In genomic region chr5:14250094-14250777, GRCh38 we compare ENCODE assay signal across 1 cellular context.
TF ChIP-seq lines count a peak whose summit lies in the region.

No MANE protein-coding gene starts in this region.

TF ChIP-seq in HepG2, 621 proteins besides CTCF, POLR2A, EP300 and RAD21 (continued from another document):
- TF ChIP-seq ATF4 (CRISPR knock-in tag; IDR thresholded peaks at IDR 0.05) (peak in 1 of 2 experiments; percentile 86; a peak in 2 of 4 replicates), HOXA3 (CRISPR knock-in tag; IDR thresholded peaks at IDR 0.05) (peak; percentile 70; the same call in 1 of the 2 replicates), NFE2L1 (CRISPR knock-in tag; IDR thresholded peaks at IDR 0.05; ENCODE audit: borderline replicate concordance) (no peak), ZBTB38 (CRISPR knock-in tag; IDR thresholded peaks at IDR 0.05) (peak; percentile 97), ATF7 (IDR thresholded peaks at IDR 0.05) (peak; percentile 89), ATF7 (CRISPR knock-in tag; IDR thresholded peaks at IDR 0.05) (peak; percentile 67; the same call in 1 of the 2 replicates), MAX (IDR thresholded peaks at IDR 0.05) (peak; percentile 69), ZFY (CRISPR knock-in tag; IDR thresholded peaks at IDR 0.05) (no peak), HES4 (CRISPR knock-in tag; IDR thresholded peaks at IDR 0.05; ENCODE audit: borderline replicate concordance) (no peak), KLF6 (CRISPR knock-in tag; IDR thresholded peaks at IDR 0.05) (peak; percentile 55; the same call in 1 of the 2 replicates)
